ENCODE assay signal across 8 cellular contexts in the genomic region with DNA sequence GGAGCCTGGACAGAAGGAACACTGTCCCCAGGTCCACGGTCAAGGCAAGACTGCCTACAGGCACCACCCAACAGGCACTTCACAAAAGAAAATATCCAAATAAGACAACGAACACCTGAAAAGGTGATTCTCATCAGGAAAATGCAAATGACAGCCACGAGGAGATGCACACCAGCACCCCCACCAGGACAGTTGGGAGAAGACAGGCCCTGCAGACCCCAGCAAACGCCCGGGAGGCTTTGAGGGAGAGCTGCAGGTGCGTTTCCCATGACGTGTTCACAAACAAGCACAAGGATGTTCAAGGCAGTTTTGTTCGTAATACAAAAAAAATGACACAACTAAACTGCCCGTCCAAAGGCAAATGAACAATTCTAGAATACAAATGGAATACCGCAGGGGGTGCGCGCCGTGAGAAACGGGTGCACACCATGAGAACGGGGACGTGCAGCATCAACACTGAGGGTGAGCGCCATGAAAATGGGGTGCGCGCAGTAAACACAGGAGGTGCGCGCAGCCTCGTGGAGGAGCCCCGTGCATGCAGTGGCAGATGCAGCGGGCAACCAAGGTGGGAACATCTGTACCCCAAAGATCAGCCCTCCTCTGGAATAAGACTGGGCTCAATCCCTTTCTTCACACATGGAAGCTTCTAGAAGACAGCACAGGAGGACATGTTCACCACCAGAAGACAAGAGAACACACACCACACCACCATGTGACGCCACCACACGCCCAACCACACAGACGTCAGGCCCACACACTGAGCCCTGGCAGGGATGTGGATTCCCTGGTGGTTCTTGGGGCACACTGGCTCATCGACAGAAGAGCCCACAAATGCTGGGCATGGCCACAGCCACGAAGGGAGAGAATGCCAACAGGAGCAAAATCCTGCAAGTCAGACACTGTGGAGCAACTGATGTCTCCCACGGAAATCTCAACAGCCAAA.
DNase-seq lines count a peak whose midpoint lies in the region; ATAC-seq and TF ChIP-seq lines count a peak whose summit lies in the region.

No MANE protein-coding gene starts in this region.

- DNase-seq in DMS53 (lab: John Stamatoyannopoulos, UW) (peak; percentile 24), DMS53 treated with DMSO at 0.1 percent for 48 hours (lab: John Stamatoyannopoulos, UW; ENCODE audit: unreplicated experiment) (no peak), fibroblast of villous mesenchyme (ENCODE audit: low read depth) (no peak), HCEC 1CT (no peak), tibial nerve (ENCODE audit: low spot score in 2 of 2) (no peak)
- DNase-seq in activated CD4-positive, alpha-beta T cell treated with anti-CD3 and anti-CD28 coated beads, Interleukin-2, amount 50 U/mL, for 48 hours: peak; percentile 37 to 46

- H3K27ac Mint-ChIP-seq in stimulated activated naive CD8-positive, alpha-beta T cell treated with anti-CD3 and anti-CD28 coated beads, Interleukin-15, Interleukin-2, amounts not matched to agents 100 ng/mL and 50 ng/mL, for 24 hours: peak overlapping the region; percentile 81

- no peak for TF ChIP-seq EP300 in tibial nerve (IDR thresholded peaks at IDR 0.05)

- H3K27me3 ChIP-seq in tibial nerve: no peaks in the 10 kb centered on the region

- peaks cover 32% of the 10 kb centered on the region for H3K36me3 Mint-ChIP-seq in stimulated activated naive CD8-positive, alpha-beta T cell treated with anti-CD3 and anti-CD28 coated beads, Interleukin-15, Interleukin-2, amounts not matched to agents 100 ng/mL and 50 ng/mL, for 24 hours (ENCODE audit: low read depth)

- no peaks in the 10 kb centered on the region for H3K9me3 ChIP-seq in tibial nerve

- no peak for ATAC-seq in HG03095 (IDR thresholded peaks at IDR 0.05; ENCODE audit: unreplicated experiment)

- TF ChIP-seq POLR2A in tibial nerve (IDR thresholded peaks at IDR 0.05): no peak

- no peak overlapping the region for H3K27ac ChIP-seq in tibial nerve

- peaks cover 0 to 36% (median 5%) of the 10 kb centered on the region in 3 donors for H3K36me3 ChIP-seq in tibial nerve

- no peaks in the 10 kb centered on the region for H3K9me3 Mint-ChIP-seq in stimulated activated naive CD8-positive, alpha-beta T cell treated with anti-CD3 and anti-CD28 coated beads, Interleukin-15, Interleukin-2, amounts not matched to agents 100 ng/mL and 50 ng/mL, for 24 hours

- no peak overlapping the region for H3K4me3 ChIP-seq in fibroblast of villous mesenchyme (ENCODE audit: low read depth, low read length)
- H3K4me3 ChIP-seq in tibial nerve: no peak overlapping the region

- no peaks in the 10 kb centered on the region for H3K27me3 Mint-ChIP-seq in stimulated activated naive CD8-positive, alpha-beta T cell treated with anti-CD3 and anti-CD28 coated beads, Interleukin-15, Interleukin-2, amounts not matched to agents 100 ng/mL and 50 ng/mL, for 24 hours

- H3K4me1 Mint-ChIP-seq in stimulated activated naive CD8-positive, alpha-beta T cell treated with anti-CD3 and anti-CD28 coated beads, Interleukin-15, Interleukin-2, amounts not matched to agents 100 ng/mL and 50 ng/mL, for 24 hours (ENCODE audit: low read depth): peaks cover 66% of the 10 kb centered on the region

- 78 to 79% methylated on average over 29 to 30 of the region's 30 CpGs for WGBS in tibial nerve, 2 donors

- H3K4me1 ChIP-seq in tibial nerve: peaks cover 0 to 33% (median 6%) of the 10 kb centered on the region in 4 donors

- no peak overlapping the region for H3K4me3 Mint-ChIP-seq in stimulated activated naive CD8-positive, alpha-beta T cell treated with anti-CD3 and anti-CD28 coated beads, Interleukin-15, Interleukin-2, amounts not matched to agents 100 ng/mL and 50 ng/mL, for 24 hours

- TF ChIP-seq CTCF in fibroblast of villous mesenchyme (IDR thresholded peaks at IDR 0.05; ENCODE audit: insufficient read depth, low read depth, low read length): peak; percentile 51
- peak in 1 of 5 experiments; percentile 18 for TF ChIP-seq CTCF in tibial nerve (IDR thresholded peaks at IDR 0.05)

Comparison
In these comparisons a context has a peak if more than half of its experiments do, and no peak if none do; other contexts are left out.
1. DNase-seq: peak in DMS53 (single experiment) and activated CD4-positive, alpha-beta T cell treated with anti-CD3 and anti-CD28 coated beads, Interleukin-2, amount 50 U/mL, for 48 hours (2 of 2); none in DMS53 treated with DMSO at 0.1 percent for 48 hours (single experiment), fibroblast of villous mesenchyme (single experiment), HCEC 1CT (single experiment) and tibial nerve (0 of 2).